Comparison of ENCODE assay signal across 11 cellular contexts in genomic region chrX:72271812-72272211, GRCh38. TPM values are rescaled to one million over a fixed set of nuclear protein-coding genes. Genes with fewer than 3 reads are reported as not detected.
DNase-seq lines count a peak whose midpoint lies in the region; ATAC-seq and TF ChIP-seq lines count a peak whose summit lies in the region.
"Had no signal": no experiment of that assay in that cellular context is flagged by ENCODE, and none has a peak within 500 bp of the region (broad histone marks: within the 10 kb centered on the region; RNA-seq: fewer than 3 reads in every experiment).

No MANE protein-coding gene starts in this region.

- intact Hi-C loops in CD4-positive, alpha-beta memory T cell (cut with micrococcal nuclease) = loop anchor here (10.0 kb wide), 1 partner anchor 147 kb away; no protein-coding TSS in a partner anchor

- H3K79me2 ChIP-seq in H9 (ENCODE audit: insufficient read depth, low read length) = peaks cover 4% of the 10 kb centered on the region; the same call in 1 of the 2 replicates

- no peak overlapping the region for H2AK5ac ChIP-seq in H9 (ENCODE audit: insufficient read length, low read length)

- no peak overlapping the region for H3K4me3 ChIP-seq in CD4-positive, alpha-beta memory T cell (ENCODE audit: low read length in 2 of 2)
- H3K4me3 ChIP-seq: sigmoid colon had no signal

- no peak for DNase-seq in CD4-positive, alpha-beta memory T cell
- no peak for DNase-seq in H9
- DNase-seq in naive thymus-derived CD8-positive, alpha-beta T cell = no peak
- no peak for DNase-seq in HCEC 1CT
- no peak for DNase-seq in effector CD8-positive, alpha-beta T cell (lab: John Stamatoyannopoulos, UW)
- DNase-seq: glutamatergic neuron, sigmoid colon, substantia nigra had no signal

- WGBS in H9 (ENCODE audit: extremely low coverage, insufficient read length, low lambda C conversion rate) = no CpG with 5 or more reads among the region's 3 CpGs

- H3K79me1 ChIP-seq in H9 (ENCODE audit: insufficient read depth, low read depth, low read length, poor library complexity, severe bottlenecking) = peaks cover 5% of the 10 kb centered on the region

- H2BK20ac ChIP-seq in H9 (ENCODE audit: low read depth, low read length, poor library complexity, severe bottlenecking) = no peak overlapping the region

- peaks cover 60 to 73% of the 10 kb centered on the region in 2 donors for H3K36me3 Mint-ChIP-seq in CD4-positive, alpha-beta memory T cell
- peaks cover 73 to 90% (median 84%) of the 10 kb centered on the region in 3 experiments for H3K36me3 Mint-ChIP-seq in H9 (ENCODE audit: insufficient read depth in 1 of 3, low read depth in 3 of 3)
- H3K36me3 Mint-ChIP-seq in activated T-helper 17 cell treated with anti-CD3 and anti-CD28 coated beads, Interleukin-2, amount 50 U/mL, for 72 hours (ENCODE audit: low read depth) = peaks cover 92% of the 10 kb centered on the region
- H3K36me3 Mint-ChIP-seq in naive thymus-derived CD8-positive, alpha-beta T cell = peaks cover 5 to 74% (median 24%) of the 10 kb centered on the region in 3 donors

- H3K4ac ChIP-seq in H9 (ENCODE audit: low read depth, low read length) = no peak overlapping the region

- H3K14ac ChIP-seq in H9 (ENCODE audit: insufficient read depth, low read length) = no peak overlapping the region

- H3K4me1 Mint-ChIP-seq in CD4-positive, alpha-beta memory T cell = peaks cover 24 to 48% (median 41%) of the 10 kb centered on the region in 4 donors
- peaks cover 31 to 35% of the 10 kb centered on the region in 2 experiments for H3K4me1 Mint-ChIP-seq in H9
- H3K4me1 Mint-ChIP-seq in activated T-helper 17 cell treated with anti-CD3 and anti-CD28 coated beads, Interleukin-2, amount 50 U/mL, for 72 hours = peaks cover 34% of the 10 kb centered on the region
- H3K4me1 Mint-ChIP-seq in naive thymus-derived CD8-positive, alpha-beta T cell = peaks cover 12 to 43% (median 36%) of the 10 kb centered on the region in 4 donors

- no peak overlapping the region for H2BK120ac ChIP-seq in H9 (ENCODE audit: low read depth, low read length, poor library complexity, severe bottlenecking)

- H3K27ac ChIP-seq in CD4-positive, alpha-beta memory T cell (ENCODE audit: low read depth, low read length) = no peak overlapping the region
- H3K27ac ChIP-seq in H9 (ENCODE audit: insufficient read length, low read depth, low read length) = no peak overlapping the region

- H4K91ac ChIP-seq in H9 (ENCODE audit: insufficient read length, low read depth, low read length) = no peak overlapping the region

- no peak overlapping the region for H3T11ph ChIP-seq in H9 (ENCODE audit: low read length)

- ATAC-seq in activated T-helper 17 cell treated with anti-CD3 and anti-CD28 coated beads, Interleukin-2, amount 50 U/mL, for 72 hours (replicated peaks) = no peak
- ATAC-seq in naive thymus-derived CD8-positive, alpha-beta T cell = no peak
- no peak for ATAC-seq in HG02588 (IDR thresholded peaks at IDR 0.05; ENCODE audit: unreplicated experiment)

- no peaks in the 10 kb centered on the region for H3K9me3 Mint-ChIP-seq in CD4-positive, alpha-beta memory T cell
- no peaks in the 10 kb centered on the region; a peak in 1 of 5 replicates for H3K9me3 Mint-ChIP-seq in H9
- no peaks in the 10 kb centered on the region for H3K9me3 Mint-ChIP-seq in activated T-helper 17 cell treated with anti-CD3 and anti-CD28 coated beads, Interleukin-2, amount 50 U/mL, for 72 hours
- H3K9me3 Mint-ChIP-seq in naive thymus-derived CD8-positive, alpha-beta T cell = no peaks in the 10 kb centered on the region

- no peak overlapping the region for H3K23ac ChIP-seq in H9 (ENCODE audit: insufficient read length, low read depth, low read length)

- H3K4me3 Mint-ChIP-seq in CD4-positive, alpha-beta memory T cell = peak overlapping the region in 2 of 8 donors; percentile 29 to 58
- peak overlapping the region in 1 of 2 experiments; percentile 49; a peak in 1 of 5 replicates for H3K4me3 Mint-ChIP-seq in H9
- H3K4me3 Mint-ChIP-seq in activated T-helper 17 cell treated with anti-CD3 and anti-CD28 coated beads, Interleukin-2, amount 50 U/mL, for 72 hours = peak overlapping the region; percentile 91
- H3K4me3 Mint-ChIP-seq in naive thymus-derived CD8-positive, alpha-beta T cell = no peak overlapping the region

- H4K5ac ChIP-seq in H9 (ENCODE audit: insufficient read length, low read depth, low read length) = no peak overlapping the region

- H2BK12ac ChIP-seq in H9 (ENCODE audit: insufficient read length, low read depth, low read length) = no peak overlapping the region

- no peak overlapping the region for H3K9ac ChIP-seq in H9 (ENCODE audit: extremely low read depth, insufficient read length, low read length)

- no peak for TF ChIP-seq CTCF in H9 (conservative IDR thresholded peaks at IDR 0.05)

- H3K27ac Mint-ChIP-seq in CD4-positive, alpha-beta memory T cell = peak overlapping the region; percentile 8 to 87 (median 48)
- H3K27ac Mint-ChIP-seq in H9 = peak overlapping the region in 2 of 3 experiments; percentile 40 to 49; a peak in 3 of 7 replicates
- peak overlapping the region; percentile 81 for H3K27ac Mint-ChIP-seq in activated T-helper 17 cell treated with anti-CD3 and anti-CD28 coated beads, Interleukin-2, amount 50 U/mL, for 72 hours
- peak overlapping the region in 7 of 10 donors; percentile 28 to 83 (median 54) for H3K27ac Mint-ChIP-seq in naive thymus-derived CD8-positive, alpha-beta T cell

- H3K4me1 ChIP-seq in CD4-positive, alpha-beta memory T cell (ENCODE audit: insufficient read depth, low read length) = peaks cover 44% of the 10 kb centered on the region
- peaks cover 2% of the 10 kb centered on the region; the same call in 1 of the 2 replicates for H3K4me1 ChIP-seq in H9 (ENCODE audit: insufficient read depth, low read length)

- no peaks in the 10 kb centered on the region for H3K23me2 ChIP-seq in H9 (ENCODE audit: insufficient read length, low read depth, low read length, poor library complexity, severe bottlenecking)

- no peaks in the 10 kb centered on the region for H3K9me3 ChIP-seq in CD4-positive, alpha-beta memory T cell (ENCODE audit: control insufficient read depth in 1 of 2, low read length in 2 of 2)
- H3K9me3 ChIP-seq in H9 (ENCODE audit: control insufficient read depth, low read depth, low read length) = no peaks in the 10 kb centered on the region
- H3K9me3 ChIP-seq: sigmoid colon had no signal

- H3K4me2 ChIP-seq in H9 (ENCODE audit: insufficient read depth, insufficient read length, low read length) = no peak overlapping the region

- no peak overlapping the region for H3K56ac ChIP-seq in H9 (ENCODE audit: insufficient read length, low read depth, low read length)

- no peak overlapping the region for H3K18ac ChIP-seq in H9 (ENCODE audit: insufficient read length, low read depth, low read length)

- H2BK15ac ChIP-seq in H9 (ENCODE audit: low read depth, low read length) = no peak overlapping the region

- POLR2A ChIA-PET in CD4-positive, alpha-beta memory T cell (lab: Charles Lee; ENCODE audit: partially characterized antibody) = no interaction called here
- POLR2A ChIA-PET in naive thymus-derived CD8-positive, alpha-beta T cell (lab: Charles Lee) = no interaction called here

- no peak overlapping the region for H2AFZ ChIP-seq in H9 (ENCODE audit: low read length)

- H4K20me1 ChIP-seq in H9 (ENCODE audit: control insufficient read depth, insufficient read depth, insufficient read length) = no peaks in the 10 kb centered on the region

- H3K27me3 Mint-ChIP-seq in CD4-positive, alpha-beta memory T cell = no peaks in the 10 kb centered on the region
- H3K27me3 Mint-ChIP-seq in H9 (ENCODE audit: low read depth) = no peaks in the 10 kb centered on the region
- H3K27me3 Mint-ChIP-seq in activated T-helper 17 cell treated with anti-CD3 and anti-CD28 coated beads, Interleukin-2, amount 50 U/mL, for 72 hours = no peaks in the 10 kb centered on the region
- H3K27me3 Mint-ChIP-seq in naive thymus-derived CD8-positive, alpha-beta T cell = no peaks in the 10 kb centered on the region

- H3K27me3 ChIP-seq in CD4-positive, alpha-beta memory T cell (ENCODE audit: insufficient read depth, low read length) = no peaks in the 10 kb centered on the region
- no peaks in the 10 kb centered on the region for H3K27me3 ChIP-seq in H9 (ENCODE audit: insufficient read depth, low read length)
- H3K27me3 ChIP-seq: sigmoid colon had no signal

- no peak overlapping the region for H2BK5ac ChIP-seq in H9 (ENCODE audit: insufficient read length, low read length)

- H4K8ac ChIP-seq in H9 (replicated peaks; ENCODE audit: insufficient read length, low read depth, low read length) = no peak overlapping the region

- CTCF ChIA-PET in CD4-positive, alpha-beta memory T cell (lab: Charles Lee; ENCODE audit: partially characterized antibody) = no interaction called here

- H3K36me3 ChIP-seq in CD4-positive, alpha-beta memory T cell (ENCODE audit: insufficient read depth, low read length) = peaks cover 38% of the 10 kb centered on the region

RNA-seq across cellular contexts. Expression of gene RPS4X, which starts 5.2 kb away (rescaled TPM):
- total RNA-seq in CD4-positive, alpha-beta memory T cell = 1,000 to 10,000 TPM; 1,467 to 1,523 TPM
- polyA plus RNA-seq in CD4-positive, alpha-beta memory T cell = 100 to 1,000 TPM; 969 to 974 TPM
- 1,588 and 1,597 TPM in 2 replicates for total RNA-seq in H9 (2021)
- 1,000 to 10,000 TPM; 1,150 to 1,442 TPM for total RNA-seq in activated T-helper 17 cell treated with anti-CD3 and anti-CD28 coated beads, Interleukin-2, amount 50 U/mL, for 72 hours
- total RNA-seq in naive thymus-derived CD8-positive, alpha-beta T cell = 1,000 to 10,000 TPM; 1,451 to 1,521 TPM
- 1,000 to 10,000 TPM; 1,041 to 1,187 (median 1,156) TPM for polyA plus RNA-seq in naive thymus-derived CD8-positive, alpha-beta T cell

RNA-seq across cellular contexts. Expression of gene ERCC6L, which starts 33.0 kb away (rescaled TPM):
- under 1 TPM; 0.15 to 0.28 TPM for total RNA-seq in CD4-positive, alpha-beta memory T cell
- polyA plus RNA-seq in CD4-positive, alpha-beta memory T cell = under 1 TPM; 0.25 to 0.30 TPM
- 18.1 and 19.7 TPM in 2 replicates for total RNA-seq in H9 (2021)
- 10 to 100 TPM; 13.2 to 16.1 TPM for total RNA-seq in activated T-helper 17 cell treated with anti-CD3 and anti-CD28 coated beads, Interleukin-2, amount 50 U/mL, for 72 hours
- total RNA-seq in naive thymus-derived CD8-positive, alpha-beta T cell = under 1 TPM; 0.22 to 0.26 TPM
- polyA plus RNA-seq in naive thymus-derived CD8-positive, alpha-beta T cell = under 1 TPM; 0.24 to 0.51 (median 0.38) TPM

RNA-seq across cellular contexts. Expression of gene CITED1, which starts 33.9 kb away (rescaled TPM):
- total RNA-seq in CD4-positive, alpha-beta memory T cell = not detected
- polyA plus RNA-seq in CD4-positive, alpha-beta memory T cell = under 1 TPM in 1 of 2 donors, not detected in 1; 0.58 TPM
- 1.1 and 1.8 TPM in 2 replicates for total RNA-seq in H9 (2021)
- not detected for total RNA-seq in activated T-helper 17 cell treated with anti-CD3 and anti-CD28 coated beads, Interleukin-2, amount 50 U/mL, for 72 hours
- not detected for total RNA-seq in naive thymus-derived CD8-positive, alpha-beta T cell
- not detected for polyA plus RNA-seq in naive thymus-derived CD8-positive, alpha-beta T cell
- total RNA-seq: NCI-H460 had no signal

Comparison
In these comparisons a context has a peak if more than half of its experiments do, and no peak if none do; other contexts are left out.
1. RNA of gene ERCC6L, which starts 33.0 kb away (total RNA-seq): 18.1 to 19.7 TPM in H9 and 13.2 to 16.1 TPM in activated T-helper 17 cell treated with anti-CD3 and anti-CD28 coated beads, Interleukin-2, amount 50 U/mL, for 72 hours; 0.15 to 0.28 TPM in CD4-positive, alpha-beta memory T cell and 0.22 to 0.26 TPM in naive thymus-derived CD8-positive, alpha-beta T cell; every median in the first group is over 10 times any median in the second.
2. Peak in every context shown above with its lines, with median percentiles within 50 percentile points of each other: H3K27ac Mint-ChIP-seq.